In the genomic region with DNA sequence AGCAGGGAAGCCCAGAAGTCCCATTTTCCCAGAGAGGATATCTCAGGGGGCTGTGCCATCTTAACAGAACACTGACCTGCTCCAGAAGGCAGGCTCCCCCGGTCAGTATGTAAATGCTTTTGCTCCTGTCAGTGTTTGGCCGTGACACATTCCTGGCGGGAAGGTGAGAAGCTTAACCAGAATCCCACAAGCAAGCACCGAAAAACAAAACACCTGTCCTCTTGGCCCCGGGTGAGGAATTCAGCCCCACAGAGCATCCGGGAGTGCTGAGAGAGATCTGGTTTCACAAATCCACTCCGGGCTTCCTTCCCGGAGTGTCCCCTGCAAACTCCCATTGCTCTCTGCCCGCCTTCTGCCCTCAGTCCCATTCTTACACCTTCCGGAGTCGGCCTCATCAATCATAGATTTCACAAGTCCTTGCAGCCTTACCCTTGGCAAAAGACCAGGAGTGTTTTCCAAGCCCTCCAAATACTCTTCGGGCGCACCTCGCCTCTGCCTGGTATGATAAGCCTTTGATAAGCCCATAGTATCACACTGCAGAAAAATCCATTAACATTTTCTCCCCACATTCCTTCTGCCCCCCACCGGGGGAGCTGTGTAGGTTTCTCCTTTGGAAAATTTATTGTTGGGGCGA, we compare ENCODE assay signal across 11 cellular contexts. TPM values are rescaled to one million over a fixed set of nuclear protein-coding genes. Genes with fewer than 3 reads are reported as not detected.
DNase-seq lines count a peak whose midpoint lies in the region; ATAC-seq and TF ChIP-seq lines count a peak whose summit lies in the region.
"Had no signal": no experiment of that assay in that cellular context is flagged by ENCODE, and none has a peak within 500 bp of the region (broad histone marks: within the 10 kb centered on the region; RNA-seq: fewer than 3 reads in every experiment).

No MANE protein-coding gene starts in this region.

- peak; percentile 61 for ATAC-seq in mucosa of descending colon
- ATAC-seq: stimulated activated memory B cell treated with anti-CD40 and anti-IgM and Interleukin-4, amounts not matched to agents 10 μg/mL and 1 μg/mL and 100 μg/mL, for 72 hours had no signal

- H2AFZ ChIP-seq in mammary epithelial cell (ENCODE audit: low read depth, low read length) = no peak overlapping the region

- H3K36me3 ChIP-seq in breast epithelium (no peaks in the 10 kb centered on the region), mammary epithelial cell (ENCODE audit: insufficient read depth, low read length) (peaks cover 56% of the 10 kb centered on the region), mucosa of descending colon (ENCODE audit: low read depth) (no peaks in the 10 kb centered on the region), uterus (no peaks in the 10 kb centered on the region)

- no peaks in the 10 kb centered on the region for H4K20me1 ChIP-seq in mammary epithelial cell (ENCODE audit: insufficient read depth, low read length)

- WGBS in mammary epithelial cell (ENCODE audit: low coverage, missing lambda C conversion rate) = 47% methylated on average over 14 of the region's 16 CpGs

- H3K27me3 ChIP-seq in breast epithelium = no peaks in the 10 kb centered on the region
- H3K27me3 ChIP-seq in mammary epithelial cell (ENCODE audit: insufficient read depth, low read length) = no peaks in the 10 kb centered on the region
- H3K27me3 ChIP-seq in uterus = no peaks in the 10 kb centered on the region

- DNase-seq in breast epithelium (ENCODE audit: low spot score in 2 of 2) = no peak
- no peak for DNase-seq in mammary epithelial cell
- peak in 1 of 2 donors; percentile 72 for DNase-seq in cardiac fibroblast (ENCODE audit: low read depth in 2 of 2)
- no peak for DNase-seq in mucosa of descending colon
- DNase-seq in uterus = peak in 1 of 2 donors; percentile 59
- no peak for DNase-seq in pons (ENCODE audit: low spot score)
- DNase-seq in DMS153 (lab: John Stamatoyannopoulos, UW) = no peak
- no peak for DNase-seq in NCI-H748 treated with DMSO at 0.1 percent for 48 hours (lab: John Stamatoyannopoulos, UW)
- DNase-seq: activated CD4-positive, alpha-beta T cell treated with anti-CD3 and anti-CD28 coated beads for 1 hour; NCI-H69 had no signal

- CTCF ChIA-PET in mammary epithelial cell (lab: Charles Lee; ENCODE audit: low non-redundant PET) = no interaction called here

- no peak overlapping the region for H3K4me2 ChIP-seq in mammary epithelial cell (ENCODE audit: insufficient read depth, low read depth, low read length)

- no TSS peak for BruUV-seq in mammary epithelial cell (replicated peaks; lab: Mats Ljungman, UMichigan)

- H3K27ac ChIP-seq in breast epithelium = peak overlapping the region; percentile 81 to 85
- H3K27ac ChIP-seq in mammary epithelial cell (ENCODE audit: insufficient read depth, low read depth, low read length) = no peak overlapping the region
- peak overlapping the region; percentile 52 to 100 for H3K27ac ChIP-seq in uterus

- no peaks in the 10 kb centered on the region for H3K9me3 ChIP-seq in breast epithelium
- no peaks in the 10 kb centered on the region for H3K9me3 ChIP-seq in mammary epithelial cell (replicated peaks; ENCODE audit: insufficient read depth, low read length)
- no peaks in the 10 kb centered on the region for H3K9me3 ChIP-seq in mucosa of descending colon
- H3K9me3 ChIP-seq in uterus = no peaks in the 10 kb centered on the region

- in situ Hi-C loops in mammary epithelial cell (cut with MboI; ENCODE audit: low sequenced_read_pairs in 2 of 2) = no loop called here

- H3K79me2 ChIP-seq in mammary epithelial cell (ENCODE audit: insufficient read depth, low read length) = peaks cover 79% of the 10 kb centered on the region

- H3K4me3 ChIP-seq in breast epithelium (peak overlapping the region in 1 of 3 donors; percentile 25), mammary epithelial cell (replicated peaks in 1 of 3; ENCODE audit: insufficient read depth in 1 of 3, low read depth in 2 of 3, low read length in 3 of 3) (no peak overlapping the region), cardiac fibroblast (replicated peaks in 1 of 2; ENCODE audit: low read depth in 2 of 2, low read length in 2 of 2) (no peak overlapping the region), mucosa of descending colon (no peak overlapping the region), uterus (no peak overlapping the region)

- peak in 1 of 3 donors; percentile 28 for TF ChIP-seq CTCF in breast epithelium (IDR thresholded peaks at IDR 0.05)
- peak in 1 of 2 donors; percentile 10 for TF ChIP-seq CTCF in mammary epithelial cell (conservative IDR thresholded peaks at IDR 0.05 in 1 of 2, IDR thresholded peaks at IDR 0.05 in 1 of 2; ENCODE audit: extremely low read depth in 1 of 2, insufficient read depth in 1 of 2, low read depth in 1 of 2, low read length in 2 of 2)
- TF ChIP-seq CTCF in cardiac fibroblast (IDR thresholded peaks at IDR 0.05; ENCODE audit: low read depth, low read length) = peak; percentile 13
- TF ChIP-seq CTCF in mucosa of descending colon (IDR thresholded peaks at IDR 0.05) = no peak
- no peak for TF ChIP-seq CTCF in uterus (IDR thresholded peaks at IDR 0.05)

- no peak overlapping the region for H3K9ac ChIP-seq in mammary epithelial cell (ENCODE audit: insufficient read depth, low read length)

- TF ChIP-seq POLR2A in breast epithelium (IDR thresholded peaks at IDR 0.05) = no peak
- TF ChIP-seq POLR2A in uterus (IDR thresholded peaks at IDR 0.05) = no peak

- H3K4me1 ChIP-seq in breast epithelium = peaks cover 0 to 7% of the 10 kb centered on the region in 2 donors
- peaks cover 3% of the 10 kb centered on the region for H3K4me1 ChIP-seq in mammary epithelial cell (ENCODE audit: insufficient read depth, low read length)
- H3K4me1 ChIP-seq in mucosa of descending colon (ENCODE audit: low read depth) = peaks cover 30% of the 10 kb centered on the region
- peaks cover 19 to 21% of the 10 kb centered on the region in 2 donors for H3K4me1 ChIP-seq in uterus

- dilution Hi-C loops in mammary epithelial cell (cut with HindIII; ENCODE audit: low sequenced_read_pairs) = no loop called here

- intact Hi-C loops in breast epithelium (cut with DNase I; ENCODE audit: low total_unique reads) (no loop called here), mammary epithelial cell (cut with micrococcal nuclease) (no loop called here), mucosa of descending colon (cut with DNase I, micrococcal nuclease) (no loop called here), uterus (cut with DNase I; ENCODE audit: low total_unique reads) (no loop called here)

RNA-seq across cellular contexts. Expression of a gene that starts 12.2 kb away (rescaled TPM):
- total RNA-seq in breast epithelium (100 to 1,000 TPM; 257 to 652 (median 430) TPM), mammary epithelial cell (100 to 1,000 TPM; 716 to 802 TPM), mucosa of descending colon (100 to 1,000 TPM; 205 to 373 (median 333) TPM), uterus (100 to 1,000 TPM; 423 to 862 (median 517) TPM)
- 499 TPM for polyA plus RNA-seq in mammary epithelial cell
- polyA minus RNA-seq in mammary epithelial cell = 299 TPM

RNA-seq across cellular contexts. Expression of a gene that starts 23.2 kb away (rescaled TPM):
- total RNA-seq in breast epithelium (10 to 100 TPM; 34.7 to 40.6 (median 38.8) TPM), mammary epithelial cell (10 to 100 TPM; 46.0 to 70.1 TPM), mucosa of descending colon (100 to 1,000 TPM in 2 of 3 donors, 10 to 100 TPM in 1; 85.5 to 129 (median 119) TPM), uterus (10 to 100 TPM; 13.3 to 67.4 (median 40.7) TPM)
- polyA plus RNA-seq in mammary epithelial cell = 131 TPM
- polyA minus RNA-seq in mammary epithelial cell = 123 TPM

RNA-seq across cellular contexts. Expression of a gene that starts 55.0 kb away (rescaled TPM):
- total RNA-seq in breast epithelium (1 to 10 TPM in 2 of 3 donors, under 1 TPM in 1; 0.16 to 5.7 (median 5.6) TPM), mammary epithelial cell (under 1 TPM; under 0.01 to 0.28 TPM), mucosa of descending colon (10 to 100 TPM in 2 of 3 donors, 1 to 10 TPM in 1; 8.6 to 23.0 (median 21.5) TPM), uterus (1 to 10 TPM in 3 of 4 donors, not detected in 1; 1.4 to 3.1 (median 2.4) TPM)
- polyA plus RNA-seq in mammary epithelial cell = 0.03 TPM
- not detected for polyA minus RNA-seq in mammary epithelial cell
